13 cellular contexts compared by ENCODE assay signal in the genomic region with DNA sequence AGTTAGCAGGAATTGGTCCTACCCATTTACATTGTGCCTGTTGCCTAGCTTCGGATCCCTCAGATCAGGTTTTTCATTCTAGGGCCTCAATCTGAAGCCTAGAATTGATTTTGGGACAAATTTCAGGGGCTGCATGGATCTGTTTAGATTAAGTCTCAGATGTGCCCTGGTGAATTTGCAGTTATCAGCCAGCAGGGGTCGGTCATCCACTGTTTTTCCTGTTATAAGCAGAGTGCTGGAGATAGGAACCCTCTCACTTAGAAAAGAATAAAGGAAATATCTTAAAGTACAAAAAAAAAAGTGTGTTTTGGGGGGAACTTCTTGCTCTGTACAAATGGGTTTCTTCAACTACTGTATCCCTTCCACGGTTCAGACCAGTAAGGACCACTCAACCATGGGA.
A peak's percentile ranks its signal among the peaks of the same experiment; 100 is the strongest.
DNase-seq lines count a peak whose midpoint lies in the region; TF ChIP-seq lines count a peak whose summit lies in the region.
"Had no signal": no experiment of that assay in that cellular context is flagged by ENCODE, and none has a peak within 500 bp of the region (broad histone marks: within the 10 kb centered on the region; RNA-seq: fewer than 3 reads in every experiment).

No MANE protein-coding gene starts in this region.

- TF ChIP-seq CTCF in adrenal gland (IDR thresholded peaks at IDR 0.05) (no peak), mesothelial cell of epicardium (IDR thresholded peaks at IDR 0.05; ENCODE audit: unreplicated experiment) (no peak)

- no peaks in the 10 kb centered on the region for H4K20me1 ChIP-seq in Karpas-422 (ENCODE audit: insufficient read depth, low read depth, low read length)

- H3K27me3 Mint-ChIP-seq in mesothelial cell of epicardium (ENCODE audit: low read depth), result no peaks in the 10 kb centered on the region

- intact Hi-C loops in adrenal gland (cut with DNase I), result no loop called here

- no peak overlapping the region for H3K4me2 ChIP-seq in Karpas-422 (ENCODE audit: low read depth, low read length, poor library complexity, severe bottlenecking)

- H3K4me3 ChIP-seq in Karpas-422 (ENCODE audit: low read length), result no peak overlapping the region
- no peak overlapping the region for H3K4me3 ChIP-seq in adrenal gland
- H3K4me3 ChIP-seq: left lung, upper lobe of left lung had no signal

- no peaks in the 10 kb centered on the region for H3K27me3 ChIP-seq in Karpas-422 (ENCODE audit: low read length)
- no peaks in the 10 kb centered on the region for H3K27me3 ChIP-seq in adrenal gland
- H3K27me3 ChIP-seq: left lung, upper lobe of left lung had no signal

- no peaks in the 10 kb centered on the region for H3K4me1 ChIP-seq in Karpas-422 (ENCODE audit: low read length)
- H3K4me1 ChIP-seq in adrenal gland (replicated peaks in 1 of 2), result no peaks in the 10 kb centered on the region
- H3K4me1 ChIP-seq: left lung, upper lobe of left lung had no signal

- WGBS in adrenal gland, 4 donors, result 75 to 88% (median 82%) methylated on average over 3 of the region's 3 CpGs

- no peak overlapping the region for H3K27ac Mint-ChIP-seq in mesothelial cell of epicardium
- H3K27ac Mint-ChIP-seq: activated CD8-positive, alpha-beta T cell treated with anti-CD3 and anti-CD28 coated beads, Interleukin-2, amount 10 ng/mL, durations not matched to agents 7 days and 5 days had no signal

- no peaks in the 10 kb centered on the region for H3K9me2 ChIP-seq in Karpas-422 (replicated peaks; ENCODE audit: insufficient read depth, low read length)

- H3K9me3 ChIP-seq in Karpas-422 (ENCODE audit: low read length), result peaks cover 39% of the 10 kb centered on the region
- H3K9me3 ChIP-seq in adrenal gland (replicated peaks in 1 of 3), result no peaks in the 10 kb centered on the region

- peaks cover 6% of the 10 kb centered on the region for H3K4me1 Mint-ChIP-seq in mesothelial cell of epicardium

- H3K79me2 ChIP-seq in Karpas-422 (ENCODE audit: low read length), result no peaks in the 10 kb centered on the region

- peaks cover 32% of the 10 kb centered on the region for H3K9me3 Mint-ChIP-seq in mesothelial cell of epicardium

- DNase-seq in ELR (ENCODE audit: low read depth) (peak; percentile 35), Karpas-422 (peak; percentile 51), astrocyte of the hippocampus (ENCODE audit: low read depth, low spot score) (peak; percentile 5), lung microvascular endothelial cell (ENCODE audit: low read depth in 2 of 2) (peak; percentile 16 to 43), amygdala (lab: John Stamatoyannopoulos, UW) (no peak), adrenal gland (no peak), LoVo (ENCODE audit: low spot score) (no peak), mesothelial cell of epicardium (ENCODE audit: low spot score in 2 of 2, unreplicated experiment in 2 of 2) (no peak)
- DNase-seq: activated CD8-positive, alpha-beta T cell treated with anti-CD3 and anti-CD28 coated beads, Interleukin-2, amount 10 ng/mL, durations not matched to agents 7 days and 5 days; DMS79; left lung; NCI-H2107; upper lobe of left lung had no signal

- no peak overlapping the region for H2AFZ ChIP-seq in Karpas-422 (ENCODE audit: low read length)

- H3K4me3 Mint-ChIP-seq in mesothelial cell of epicardium, result no peak overlapping the region
- H3K4me3 Mint-ChIP-seq: activated CD8-positive, alpha-beta T cell treated with anti-CD3 and anti-CD28 coated beads, Interleukin-2, amount 10 ng/mL, durations not matched to agents 7 days and 5 days had no signal

- no peak for TF ChIP-seq POLR2A in adrenal gland (IDR thresholded peaks at IDR 0.05)

- no peak overlapping the region for H3K9ac ChIP-seq in Karpas-422 (ENCODE audit: low read length)

- H3K36me3 ChIP-seq in Karpas-422 (ENCODE audit: insufficient read depth, low read length) (no peaks in the 10 kb centered on the region), adrenal gland (replicated peaks in 1 of 2) (no peaks in the 10 kb centered on the region)
- H3K36me3 ChIP-seq: left lung, upper lobe of left lung had no signal

- H3K36me3 Mint-ChIP-seq in mesothelial cell of epicardium, result no peaks in the 10 kb centered on the region

- H3K27ac ChIP-seq in Karpas-422 (ENCODE audit: low read length), result no peak overlapping the region
- H3K27ac ChIP-seq in adrenal gland, result no peak overlapping the region
- H3K27ac ChIP-seq: left lung, upper lobe of left lung had no signal

Comparison
In these comparisons a context has a peak if more than half of its experiments do, and no peak if none do; other contexts are left out.
1. DNase-seq: peak in ELR (single experiment), Karpas-422 (single experiment), astrocyte of the hippocampus (single experiment) and lung microvascular endothelial cell (2 of 2); none in amygdala (0 of 56), adrenal gland (0 of 7), LoVo (single experiment) and mesothelial cell of epicardium (0 of 2).